Comparison of ENCODE assay signal across 12 cellular contexts in the genomic region with DNA sequence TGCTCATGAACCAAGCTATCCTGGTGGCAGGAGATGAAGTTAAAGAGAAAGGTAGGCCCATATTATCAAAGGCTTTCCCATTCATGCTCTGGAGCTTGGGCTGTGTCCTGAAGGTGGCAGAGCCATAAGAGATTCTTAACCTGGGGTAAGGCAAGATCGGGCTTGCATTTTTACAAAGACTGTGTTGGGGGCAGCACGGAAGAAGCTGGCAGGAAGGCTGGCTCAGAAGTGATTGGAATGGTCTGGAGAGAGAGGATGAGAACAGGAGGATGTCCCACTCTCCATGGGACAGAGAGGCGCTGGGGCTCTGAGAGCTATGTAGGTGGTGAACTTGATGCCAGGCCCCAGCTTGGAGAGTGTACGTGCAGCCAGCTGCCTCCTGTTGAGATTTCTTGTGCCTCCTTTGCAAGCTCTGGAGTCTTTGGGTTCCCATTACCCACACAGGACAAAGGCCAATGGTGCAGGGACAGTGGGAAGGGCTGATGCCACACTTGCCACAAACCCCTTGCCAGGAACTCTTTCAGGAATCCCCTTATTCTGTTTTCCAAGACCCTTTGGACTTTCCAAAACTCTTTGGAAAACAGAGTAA. TPM values are rescaled to one million over a fixed set of nuclear protein-coding genes. Genes with fewer than 3 reads are reported as not detected.
A peak's percentile ranks its signal among the peaks of the same experiment; 100 is the strongest.
DNase-seq lines count a peak whose midpoint lies in the region; ATAC-seq and TF ChIP-seq lines count a peak whose summit lies in the region.
"Had no signal": no experiment of that assay in that cellular context is flagged by ENCODE, and none has a peak within 500 bp of the region (broad histone marks: within the 10 kb centered on the region; RNA-seq: fewer than 3 reads in every experiment).

No MANE protein-coding gene starts in this region.

- H3K4ac ChIP-seq in IMR-90 (ENCODE audit: low read depth, low read length), result no peak overlapping the region
- H3K4ac ChIP-seq in mesenchymal stem cell (ENCODE audit: low read depth in 1 of 2, low read length in 2 of 2), result no peak overlapping the region

- H2AK9ac ChIP-seq in IMR-90 (replicated peaks; ENCODE audit: low read depth, low read length, poor library complexity), result no peak overlapping the region

- no peak overlapping the region for H3K9ac ChIP-seq in IMR-90 (ENCODE audit: low read depth, low read length)
- peak overlapping the region; percentile 36 to 79 for H3K9ac ChIP-seq in colonic mucosa (ENCODE audit: low read depth in 2 of 2, low read length in 2 of 2)
- H3K9ac ChIP-seq in mesenchymal stem cell (ENCODE audit: low read length), result peak overlapping the region; percentile 17

- no peaks in the 10 kb centered on the region for H3K4me1 Mint-ChIP-seq in CD8-positive, alpha-beta memory T cell

- H3K4me2 ChIP-seq in IMR-90 (ENCODE audit: low read depth, low read length), result no peak overlapping the region
- H3K4me2 ChIP-seq in mesenchymal stem cell (ENCODE audit: low read length, poor library complexity, severe bottlenecking), result no peak overlapping the region

- H3K18ac ChIP-seq in IMR-90 (ENCODE audit: low read depth, low read length) (no peak overlapping the region), mesenchymal stem cell (ENCODE audit: low read depth in 1 of 2, low read length in 2 of 2) (peak overlapping the region in 1 of 2 experiments; percentile 18)

- POLR2A ChIA-PET in IMR-90 (lab: Charles Lee; ENCODE audit: unreplicated experiment), result no interaction called here
- POLR2A ChIA-PET in CD8-positive, alpha-beta memory T cell (lab: Charles Lee), result no interaction called here

- in situ Hi-C loops in IMR-90 (cut with MboI; ENCODE audit: low sequenced_read_pairs), result no loop called here

- H3K4me3 ChIP-seq in IMR-90 (ENCODE audit: insufficient read depth, low read depth, low read length) (no peak overlapping the region), colonic mucosa (peak overlapping the region; percentile 16), mesenchymal stem cell (ENCODE audit: insufficient read depth in 1 of 2, low read depth in 1 of 2, low read length in 2 of 2) (peak overlapping the region in 1 of 2 experiments; percentile 42), thyroid gland (replicated peaks in 1 of 3) (peak overlapping the region in 1 of 3 donors; percentile 1)
- H3K4me3 ChIP-seq in CD8-positive, alpha-beta memory T cell (ENCODE audit: low read length), result no peak overlapping the region

- 90% methylated on average over 3 of the region's 4 CpGs; no CpG with 5 or more reads in 1 of the 2 experiments for WGBS in IMR-90 (ENCODE audit: extremely low coverage in 2 of 2, insufficient read length in 1 of 2), 2 experiments
- WGBS in mesenchymal stem cell, result 70% methylated on average over 4 of the region's 4 CpGs
- 80 to 81% methylated on average over 4 of the region's 4 CpGs for WGBS in thyroid gland, 2 donors

- H4K8ac ChIP-seq in IMR-90 (ENCODE audit: low read depth in 2 of 2, low read length in 2 of 2) (peak overlapping the region; percentile 47 to 55; a peak in 2 of 4 replicates), mesenchymal stem cell (ENCODE audit: low read length) (no peak overlapping the region)

- ATAC-seq in IMR-90 (ENCODE audit: low read depth) (no peak; the same call in 1 of the 2 replicates), HG02885 (IDR thresholded peaks at IDR 0.05; ENCODE audit: poor library complexity, unreplicated experiment) (no peak)
- ATAC-seq: activated T-helper 17 cell treated with anti-CD3 and anti-CD28 coated beads, Interleukin-2, amount 50 U/mL, for 72 hours had no signal

- H2BK15ac ChIP-seq in IMR-90 (ENCODE audit: low read depth, low read length), result no peak overlapping the region
- no peak overlapping the region for H2BK15ac ChIP-seq in mesenchymal stem cell (ENCODE audit: low read depth, poor library complexity, severe bottlenecking)

- H3K79me1 ChIP-seq in IMR-90 (ENCODE audit: low read depth in 1 of 2, low read length in 2 of 2), result no peaks in the 10 kb centered on the region
- no peaks in the 10 kb centered on the region for H3K79me1 ChIP-seq in mesenchymal stem cell (replicated peaks; ENCODE audit: low read length, poor library complexity, severe bottlenecking)

- H3K9me3 Mint-ChIP-seq in CD8-positive, alpha-beta memory T cell, result no peaks in the 10 kb centered on the region
- H3K9me3 Mint-ChIP-seq: activated T-helper 17 cell treated with anti-CD3 and anti-CD28 coated beads, Interleukin-2, amount 50 U/mL, for 72 hours had no signal

- TF ChIP-seq POLR2A in IMR-90 (IDR thresholded peaks at IDR 0.05; ENCODE audit: low read depth, low read length) (no peak), thyroid gland (IDR thresholded peaks at IDR 0.05) (no peak)

- no peak overlapping the region for H3K23ac ChIP-seq in IMR-90 (ENCODE audit: low read depth, low read length)
- no peak overlapping the region for H3K23ac ChIP-seq in mesenchymal stem cell (ENCODE audit: low read length in 2 of 2)

- H3K27ac Mint-ChIP-seq in CD8-positive, alpha-beta memory T cell, result no peak overlapping the region
- H3K27ac Mint-ChIP-seq: activated T-helper 17 cell treated with anti-CD3 and anti-CD28 coated beads, Interleukin-2, amount 50 U/mL, for 72 hours had no signal

- peaks cover 7% of the 10 kb centered on the region in 2 donors for H3K27me3 Mint-ChIP-seq in CD8-positive, alpha-beta memory T cell

- H3K4me3 Mint-ChIP-seq in CD8-positive, alpha-beta memory T cell, result no peak overlapping the region
- H3K4me3 Mint-ChIP-seq: activated T-helper 17 cell treated with anti-CD3 and anti-CD28 coated beads, Interleukin-2, amount 50 U/mL, for 72 hours had no signal

- no peak overlapping the region for H3K56ac ChIP-seq in IMR-90 (ENCODE audit: extremely low read depth, insufficient read depth, low read length)

- no peak for TF ChIP-seq CTCF in IMR-90 (conservative IDR thresholded peaks at IDR 0.05; ENCODE audit: low read depth, low read length)
- no peak for TF ChIP-seq CTCF in colonic mucosa (IDR thresholded peaks at IDR 0.05)
- no peak for TF ChIP-seq CTCF in thyroid gland (IDR thresholded peaks at IDR 0.05)

- H4K91ac ChIP-seq in IMR-90 (ENCODE audit: insufficient read depth, low read depth, low read length), result no peak overlapping the region
- H4K91ac ChIP-seq in mesenchymal stem cell (ENCODE audit: low read length), result no peak overlapping the region

- no peak overlapping the region for H2AK5ac ChIP-seq in IMR-90 (ENCODE audit: low read depth, low read length)
- peak overlapping the region; percentile 51 for H2AK5ac ChIP-seq in mesenchymal stem cell (ENCODE audit: low read length, severe bottlenecking)

- H3K27me3 ChIP-seq in IMR-90 (ENCODE audit: control insufficient read depth, insufficient read depth, low read length), result no peaks in the 10 kb centered on the region
- no peaks in the 10 kb centered on the region for H3K27me3 ChIP-seq in colonic mucosa
- H3K27me3 ChIP-seq in mesenchymal stem cell (ENCODE audit: control insufficient read depth in 1 of 2, insufficient read depth in 1 of 2, low read length in 2 of 2), result no peaks in the 10 kb centered on the region
- H3K27me3 ChIP-seq in thyroid gland, result no peaks in the 10 kb centered on the region
- no peaks in the 10 kb centered on the region for H3K27me3 ChIP-seq in CD8-positive, alpha-beta memory T cell (ENCODE audit: insufficient read depth, low read length, poor library complexity, severe bottlenecking)

- no peak overlapping the region; the same call in 1 of the 2 replicates for H3K14ac ChIP-seq in IMR-90 (replicated peaks; ENCODE audit: low read depth, low read length)
- H3K14ac ChIP-seq in mesenchymal stem cell (ENCODE audit: low read length in 2 of 2), result peak overlapping the region in 1 of 2 experiments; percentile 28

- H2BK120ac ChIP-seq in IMR-90 (ENCODE audit: low read depth, low read length) (no peak overlapping the region), mesenchymal stem cell (ENCODE audit: low read depth, low read length) (no peak overlapping the region)

- H4K5ac ChIP-seq in IMR-90 (ENCODE audit: low read depth, low read length), result no peak overlapping the region

- no TSS peak for BruUV-seq in IMR-90 (replicated peaks; lab: Mats Ljungman, UMichigan)

- intact Hi-C loops in IMR-90 (cut with micrococcal nuclease), result no loop called here
- intact Hi-C loops in colonic mucosa (cut with DNase I), result no loop called here
- intact Hi-C loops in thyroid gland (cut with DNase I), result no loop called here

- no peak for TF ChIP-seq RAD21 in IMR-90 (IDR thresholded peaks at IDR 0.05; ENCODE audit: low read length)

- no peak overlapping the region for H2BK12ac ChIP-seq in mesenchymal stem cell (ENCODE audit: low read length in 2 of 2)

- H3K27ac ChIP-seq in IMR-90 (ENCODE audit: insufficient read depth, low read length) (no peak overlapping the region), colonic mucosa (peak overlapping the region; percentile 87), mesenchymal stem cell (ENCODE audit: low read length, poor library complexity, severe bottlenecking) (no peak overlapping the region), thyroid gland (peak overlapping the region; percentile 55 to 81 (median 64))
- no peak overlapping the region for H3K27ac ChIP-seq in CD8-positive, alpha-beta memory T cell (ENCODE audit: low read depth, low read length)

- H2AFZ ChIP-seq in IMR-90 (replicated peaks; ENCODE audit: low read length, poor library complexity) (peak overlapping the region; percentile 86), mesenchymal stem cell (ENCODE audit: low read depth, low read length) (peak overlapping the region; percentile 77)

- H2BK5ac ChIP-seq in IMR-90 (ENCODE audit: low read depth, low read length, poor library complexity, severe bottlenecking) (no peak overlapping the region), mesenchymal stem cell (ENCODE audit: low read depth, low read length, poor library complexity, severe bottlenecking) (no peak overlapping the region)

- H4K20me1 ChIP-seq in IMR-90 (ENCODE audit: insufficient read depth, low read length), result no peaks in the 10 kb centered on the region

- H3K36me3 ChIP-seq in IMR-90 (ENCODE audit: control insufficient read depth, insufficient read depth, low read length) (no peaks in the 10 kb centered on the region), colonic mucosa (no peaks in the 10 kb centered on the region), mesenchymal stem cell (ENCODE audit: control insufficient read depth in 1 of 2, insufficient read depth in 2 of 2, low read depth in 1 of 2, low read length in 2 of 2) (no peaks in the 10 kb centered on the region), thyroid gland (no peaks in the 10 kb centered on the region)
- no peaks in the 10 kb centered on the region for H3K36me3 ChIP-seq in CD8-positive, alpha-beta memory T cell (ENCODE audit: insufficient read depth, low read length)

- no peaks in the 10 kb centered on the region for H3K4me1 ChIP-seq in IMR-90 (ENCODE audit: control insufficient read depth, insufficient read depth, low read length)
- H3K4me1 ChIP-seq in colonic mucosa, result peaks cover 5% of the 10 kb centered on the region
- H3K4me1 ChIP-seq in mesenchymal stem cell (ENCODE audit: control insufficient read depth, insufficient read depth, low read depth, low read length), result peaks cover 15% of the 10 kb centered on the region
- peaks cover 11 to 12% of the 10 kb centered on the region in 2 donors for H3K4me1 ChIP-seq in thyroid gland
- no peaks in the 10 kb centered on the region for H3K4me1 ChIP-seq in CD8-positive, alpha-beta memory T cell (ENCODE audit: insufficient read depth, low read length)

- CTCF ChIA-PET in IMR-90 (lab: Yijun Ruan, JAX), result no interaction called here
- CTCF ChIA-PET in CD8-positive, alpha-beta memory T cell (lab: Charles Lee), result no interaction called here

- H3K9me1 ChIP-seq in IMR-90 (ENCODE audit: insufficient read depth, low read length), result no peaks in the 10 kb centered on the region

- no peaks in the 10 kb centered on the region for H3K36me3 Mint-ChIP-seq in CD8-positive, alpha-beta memory T cell

- H3K9me3 ChIP-seq in IMR-90 (ENCODE audit: control insufficient read depth, insufficient read depth, low read length), result no peaks in the 10 kb centered on the region
- no peaks in the 10 kb centered on the region for H3K9me3 ChIP-seq in colonic mucosa
- no peaks in the 10 kb centered on the region for H3K9me3 ChIP-seq in mesenchymal stem cell (ENCODE audit: control insufficient read depth, low read length)
- no peaks in the 10 kb centered on the region for H3K9me3 ChIP-seq in thyroid gland
- H3K9me3 ChIP-seq in CD8-positive, alpha-beta memory T cell (ENCODE audit: low read length), result no peaks in the 10 kb centered on the region
- H3K9me3 ChIP-seq: Caco-2 had no signal

- no peak for DNase-seq in IMR-90
- no peak for DNase-seq in colonic mucosa
- no peak for DNase-seq in mesenchymal stem cell
- DNase-seq in thyroid gland, result no peak
- DNase-seq in stimulated activated CD4-positive, alpha-beta T cell treated with anti-CD3 and anti-CD28 coated beads, Interleukin-2, amount 100 ng/mL, for 24 hours, result no peak
- DNase-seq in CD8-positive, alpha-beta memory T cell, result no peak
- DNase-seq: activated CD4-positive, alpha-beta T cell treated with anti-CD3 and anti-CD28 coated beads for 4 hours; Caco-2; NCI-H1105 treated with DMSO at 0.1 percent for 48 hours; occipital lobe had no signal

- dilution Hi-C loops in IMR-90 (cut with HindIII; ENCODE audit: low sequenced_read_pairs, unreplicated experiment), result no loop called here

- no peak overlapping the region for H2BK20ac ChIP-seq in IMR-90 (ENCODE audit: low read depth, low read length)

RNA-seq across cellular contexts. Expression of a gene that starts 40.6 kb away (rescaled TPM):
- total RNA-seq in IMR-90 (2012; rRNA removed) (under 0.01 TPM in 2 replicates), colonic mucosa (100 to 1,000 TPM; 103 to 119 TPM), thyroid gland (10 to 100 TPM; 31.2 to 45.4 (median 41.5) TPM)
- 0.09 and 0.11 TPM in 2 replicates for polyA plus RNA-seq in IMR-90 (2012; rRNA removed)
- polyA plus RNA-seq in IMR-90 (2012; cell fraction: cytosol; rRNA removed), result 0.06 and 0.09 TPM in 2 replicates
- polyA plus RNA-seq in IMR-90 (2012; cell fraction: nucleus; rRNA removed; ENCODE audit: low replicate concordance), result 0.08 and 0.11 TPM in 2 replicates
- 0.94 TPM for polyA plus RNA-seq in mesenchymal stem cell (2013, experiment 1 of 2)
- polyA plus RNA-seq in mesenchymal stem cell (2013, experiment 2 of 2), result 0.99 TPM
- 1 to 10 TPM; 1.1 to 1.2 TPM for total RNA-seq in CD8-positive, alpha-beta memory T cell
- polyA plus RNA-seq in CD8-positive, alpha-beta memory T cell, result 0.06 TPM

Comparison
In these comparisons a context has a peak if more than half of its experiments do, and no peak if none do; other contexts are left out.
1. H3K27ac ChIP-seq: peak in colonic mucosa (single experiment) and thyroid gland (3 of 3); none in IMR-90 (single experiment), mesenchymal stem cell (single experiment) and CD8-positive, alpha-beta memory T cell (single experiment).
2. RNA of a gene that starts 40.6 kb away (total RNA-seq): 103 to 119 TPM in colonic mucosa and 31.2 to 45.4 TPM in thyroid gland; 1.1 to 1.2 TPM in CD8-positive, alpha-beta memory T cell and under 0.01 TPM in IMR-90; every median in the first group is over 10 times any median in the second.